Comparison of ENCODE assay signal across 10 cellular contexts in the genomic region with DNA sequence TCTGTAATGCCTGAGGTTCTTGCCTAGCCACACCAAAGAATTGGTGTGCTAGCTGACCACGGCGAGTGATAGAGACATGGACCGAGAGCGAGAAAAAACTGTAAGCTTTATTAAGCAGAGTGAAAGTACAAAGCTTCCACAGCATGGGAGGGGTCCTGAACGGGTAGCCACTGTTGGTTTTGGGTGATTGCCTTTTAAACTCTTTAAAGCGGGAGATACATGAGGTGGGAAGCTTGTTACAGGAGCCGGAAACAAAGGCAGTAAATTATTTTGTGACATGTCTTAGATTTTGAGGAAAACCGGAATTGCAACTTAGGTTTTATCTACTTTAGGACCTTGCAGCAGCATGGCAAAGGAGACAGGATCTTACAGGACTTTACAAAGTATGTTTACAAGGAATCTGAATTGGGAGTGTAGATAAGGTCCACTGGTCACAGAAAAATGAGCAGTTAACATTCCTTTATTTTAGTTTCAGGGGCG.
DNase-seq lines count a peak whose midpoint lies in the region; ATAC-seq, FAIRE-seq and TF ChIP-seq lines count a peak whose summit lies in the region.
"Had no signal": no experiment of that assay in that cellular context is flagged by ENCODE, and none has a peak within 500 bp of the region (broad histone marks: within the 10 kb centered on the region; RNA-seq: fewer than 3 reads in every experiment).

No MANE protein-coding gene starts in this region.

- DNase-seq in AG04450 (ENCODE audit: low read depth, low spot score) (no peak), bronchial epithelial cell (ENCODE audit: low read depth) (no peak), HuH-7 (ENCODE audit: low spot score) (no peak), occipital lobe (lab: John Stamatoyannopoulos, UW) (no peak), NOMO-1 (lab: John Stamatoyannopoulos, UW; ENCODE audit: unreplicated experiment in 2 of 2) (no peak)
- DNase-seq in activated CD4-positive, alpha-beta T cell treated with anti-CD3 and anti-CD28 coated beads for 48 hours, result no peak
- DNase-seq: SHP77, transverse colon had no signal

- H3K4me3 ChIP-seq in AG04450 (ENCODE audit: low read depth, low read length) (peak overlapping the region; percentile 49), bronchial epithelial cell (ENCODE audit: low read depth, low read length) (peak overlapping the region; percentile 22), mononuclear cell (ENCODE audit: low read length) (peak overlapping the region; percentile 10)

- peaks cover 8% of the 10 kb centered on the region for H3K4me1 ChIP-seq in mononuclear cell (ENCODE audit: insufficient read depth, low read length)

- H3K9me3 ChIP-seq in AG04450 (ENCODE audit: control insufficient read depth, insufficient read depth, low read length) (no peaks in the 10 kb centered on the region), mononuclear cell (ENCODE audit: low read depth, low read length) (no peaks in the 10 kb centered on the region)
- H3K9me3 ChIP-seq: transverse colon had no signal

- no peak for TF ChIP-seq CTCF in AG04450 (IDR thresholded peaks at IDR 0.05; ENCODE audit: low read depth, low read length)
- TF ChIP-seq CTCF in bronchial epithelial cell (IDR thresholded peaks at IDR 0.05; ENCODE audit: insufficient read depth, low read length, severe bottlenecking), result no peak

- H3K27me3 ChIP-seq in AG04450 (ENCODE audit: control insufficient read depth, insufficient read depth, low read length), result no peaks in the 10 kb centered on the region
- no peaks in the 10 kb centered on the region for H3K27me3 ChIP-seq in bronchial epithelial cell (ENCODE audit: control insufficient read depth, insufficient read depth, low read length)
- no peaks in the 10 kb centered on the region for H3K27me3 ChIP-seq in mononuclear cell (ENCODE audit: insufficient read depth, low read length)
- H3K27me3 ChIP-seq: transverse colon had no signal

- no peaks in the 10 kb centered on the region for H3K36me3 ChIP-seq in bronchial epithelial cell (ENCODE audit: control insufficient read depth, insufficient read depth, low read length)
- H3K36me3 ChIP-seq: transverse colon had no signal

- POLR2A ChIA-PET in AG04450 (lab: Yijun Ruan, JAX), result no interaction called here

- ATAC-seq in HG03108 (IDR thresholded peaks at IDR 0.05; ENCODE audit: unreplicated experiment), result peak; percentile 46

- no peak for FAIRE-seq in bronchial epithelial cell (lab: Jason Lieb, UNC)

- CTCF ChIA-PET in AG04450 (lab: Charles Lee), result interaction anchor here (1.0 kb wide), 1 partner anchor 15 kb away, joined by 3 read pairs; no protein-coding TSS in a partner anchor

- H3K27ac ChIP-seq in AG04450 (ENCODE audit: low read depth, low read length), result no peak overlapping the region
